In genomic region chr1:210883821-210884220, GRCh38 we compare ENCODE assay signal across 20 cellular contexts.
DNase-seq lines count a peak whose midpoint lies in the region; ATAC-seq and TF ChIP-seq lines count a peak whose summit lies in the region.
"Had no signal": no experiment of that assay in that cellular context is flagged by ENCODE, and none has a peak within 500 bp of the region (broad histone marks: within the 10 kb centered on the region; RNA-seq: fewer than 3 reads in every experiment).

No MANE protein-coding gene starts in this region.

- no peak overlapping the region for H3K4me3 ChIP-seq in RWPE2 (ENCODE audit: severe bottlenecking)
- H3K4me3 ChIP-seq in skeletal muscle satellite cell (ENCODE audit: low read length) = no peak overlapping the region
- H3K4me3 ChIP-seq in WERI-Rb-1 (ENCODE audit: low read depth, low read length) = no peak overlapping the region
- H3K4me3 ChIP-seq: heart left ventricle, Peyer's patch had no signal

- H3K27me3 ChIP-seq in RWPE2 (ENCODE audit: insufficient read depth, poor library complexity, severe bottlenecking) = no peaks in the 10 kb centered on the region
- H3K27me3 ChIP-seq in skeletal muscle satellite cell (ENCODE audit: control insufficient read depth, insufficient read depth, low read length) = no peaks in the 10 kb centered on the region
- H3K27me3 ChIP-seq in WERI-Rb-1 (ENCODE audit: insufficient read depth, low read depth, severe bottlenecking) = peaks cover 10% of the 10 kb centered on the region
- H3K27me3 ChIP-seq: heart left ventricle, Peyer's patch had no signal

- H3K27ac ChIP-seq in RWPE2 (ENCODE audit: poor library complexity, severe bottlenecking) (peak overlapping the region; percentile 65), epithelial cell of prostate (peak overlapping the region; percentile 70), WERI-Rb-1 (no peak overlapping the region)
- H3K27ac ChIP-seq: heart left ventricle, Peyer's patch had no signal

- H3K4me1 ChIP-seq in RWPE2 (ENCODE audit: insufficient read depth, poor library complexity, severe bottlenecking) (peaks cover 16% of the 10 kb centered on the region), skeletal muscle satellite cell (ENCODE audit: control insufficient read depth, insufficient read depth, low read length) (peaks cover 26% of the 10 kb centered on the region)
- H3K4me1 ChIP-seq: heart left ventricle, Peyer's patch had no signal

- H3K36me3 ChIP-seq in RWPE2 (ENCODE audit: low read depth) (no peaks in the 10 kb centered on the region), skeletal muscle satellite cell (ENCODE audit: insufficient read depth, low read length) (no peaks in the 10 kb centered on the region), WERI-Rb-1 (no peaks in the 10 kb centered on the region)
- H3K36me3 ChIP-seq: heart left ventricle, Peyer's patch had no signal

- TF ChIP-seq CTCF in RWPE2 (IDR thresholded peaks at IDR 0.05; ENCODE audit: poor library complexity, severe bottlenecking) (no peak), WERI-Rb-1 (IDR thresholded peaks at IDR 0.05; ENCODE audit: low read depth, low read length) (no peak)

- H3K9me3 ChIP-seq in RWPE2 (ENCODE audit: severe bottlenecking) (no peaks in the 10 kb centered on the region), skeletal muscle satellite cell (replicated peaks; ENCODE audit: low read length) (no peaks in the 10 kb centered on the region), WERI-Rb-1 (ENCODE audit: severe bottlenecking) (no peaks in the 10 kb centered on the region)
- H3K9me3 ChIP-seq: heart left ventricle had no signal

- H3K4me2 ChIP-seq in skeletal muscle satellite cell (ENCODE audit: low read length) = peak overlapping the region; percentile 75

- peak; percentile 78 for ATAC-seq in RWPE2 (ENCODE audit: low read depth)
- ATAC-seq: esophagus mucosa, heart left ventricle, left colon had no signal

- H3K9ac ChIP-seq in skeletal muscle satellite cell (ENCODE audit: low read depth, low read length) = no peak overlapping the region

- DNase-seq in GM03348 (ENCODE audit: low spot score) (peak; percentile 72), RWPE2 (ENCODE audit: low spot score) (no peak), epithelial cell of prostate (ENCODE audit: low read depth, low spot score) (no peak), WERI-Rb-1 (no peak), SW 1271 (lab: John Stamatoyannopoulos, UW) (no peak), SIG-M5 treated with dmso at 0.1 percent for 504 hours (lab: John Stamatoyannopoulos, UW; ENCODE audit: unreplicated experiment) (no peak), NCI-H1092 treated with DMSO at 0.1 percent for 48 hours (lab: John Stamatoyannopoulos, UW) (no peak)
- DNase-seq: activated CD4-positive, CD25-positive, alpha-beta regulatory T cell treated with anti-CD3 and anti-CD28 coated beads, Interleukin-2, amount 50 U/mL, for 72 hours; activated naive CD8-positive, alpha-beta T cell treated with anti-CD3 and anti-CD28 coated beads, Interleukin-2, amount 10 ng/mL, durations not matched to agents 7 days and 5 days; activated T-cell treated with anti-CD3 and anti-CD28 coated beads for 4 hours; CD4-positive, CD25-positive, alpha-beta regulatory T cell; cortex of kidney; heart left ventricle; left colon; naive B cell; NCI-H2029 treated with DMSO at 0.1 percent for 48 hours; NCI-H82; Peyer's patch had no signal
